In genomic region chr4:121138014-121138413, GRCh38 we compare ENCODE assay signal across 1 cellular context.
A peak's percentile ranks its signal among the peaks of the same experiment; 100 is the strongest.
TF ChIP-seq lines count a peak whose summit lies in the region.

No MANE protein-coding gene starts in this region.

TF ChIP-seq in GM12878, 131 proteins besides CTCF, POLR2A, EP300 and RAD21:
- TF ChIP-seq EGR1 (IDR thresholded peaks at IDR 0.05; ENCODE audit: borderline replicate concordance in 1 of 2, low read depth in 2 of 2, low read length in 2 of 2) = peak in 1 of 2 experiments; percentile 9; a peak in 1 of 3 replicates
- no peak for TF ChIP-seq SIX5 (IDR thresholded peaks at IDR 0.05; ENCODE audit: low read depth, low read length, severe bottlenecking)
- no peak for TF ChIP-seq NR2C1 (IDR thresholded peaks at IDR 0.05)
- TF ChIP-seq NFIC (IDR thresholded peaks at IDR 0.05; ENCODE audit: low read depth, low read length) = peak; percentile 82; the same call in 1 of the 2 replicates
- no peak for TF ChIP-seq PAX5 (IDR thresholded peaks at IDR 0.05; ENCODE audit: borderline replicate concordance, low read depth, low read length)
- no peak for TF ChIP-seq GABPA (IDR thresholded peaks at IDR 0.05; ENCODE audit: low read depth)
- TF ChIP-seq POU2F2 (IDR thresholded peaks at IDR 0.05; ENCODE audit: borderline replicate concordance, low read depth, low read length) = no peak
- peak; percentile 60; the same call in 1 of the 2 replicates for TF ChIP-seq FOXM1 (IDR thresholded peaks at IDR 0.05; ENCODE audit: low read depth, low read length)
- TF ChIP-seq CHD2 (IDR thresholded peaks at IDR 0.05; ENCODE audit: borderline replicate concordance, low read depth, low read length) = no peak
- TF ChIP-seq TCF12 (IDR thresholded peaks at IDR 0.05; ENCODE audit: low read depth, low read length) = 0 out of 2 replicates have a peak, but pooled peaks have one; percentile 54
- TF ChIP-seq EED (IDR thresholded peaks at IDR 0.05; ENCODE audit: low read depth) = 0 out of 2 replicates have a peak, but pooled peaks have one; percentile 37
- TF ChIP-seq SREBF1 (IDR thresholded peaks at IDR 0.05; ENCODE audit: low read length) = no peak
- peak; percentile 79 for TF ChIP-seq RUNX3 (IDR thresholded peaks at IDR 0.05; ENCODE audit: low read length)
- TF ChIP-seq SP1 (IDR thresholded peaks at IDR 0.05; ENCODE audit: low read depth, low read length) = no peak
- peak; percentile 62; the same call in 1 of the 2 replicates for TF ChIP-seq ATF2 (IDR thresholded peaks at IDR 0.05; ENCODE audit: low read length)
- TF ChIP-seq STAT3 (IDR thresholded peaks at IDR 0.05; ENCODE audit: low read depth, low read length) = no peak
